1 cellular context compared by ENCODE assay signal in the genomic region with DNA sequence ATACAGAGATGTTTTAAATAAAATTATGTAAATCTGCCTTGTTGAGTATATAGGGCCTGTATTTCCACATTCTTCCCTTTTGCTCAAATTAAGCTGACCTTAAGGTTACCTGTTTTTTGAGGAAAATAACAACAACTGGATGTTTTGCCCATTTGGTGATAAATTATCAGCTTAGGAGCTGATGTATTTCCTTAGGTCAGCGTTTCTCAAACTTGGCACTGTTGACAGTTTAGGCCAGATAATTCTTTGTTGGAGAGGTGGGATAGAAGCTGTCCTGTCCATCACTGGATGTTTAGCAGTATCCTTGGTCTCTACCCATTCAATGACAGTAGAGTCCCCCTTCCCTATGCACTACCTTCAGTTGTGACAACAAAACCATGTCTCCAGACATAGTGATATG.
A peak's percentile ranks its signal among the peaks of the same experiment; 100 is the strongest.
TF ChIP-seq lines count a peak whose summit lies in the region.

No MANE protein-coding gene starts in this region.

TF ChIP-seq in HepG2, 621 proteins besides CTCF, POLR2A, EP300 and RAD21:
- peak; percentile 84 to 94 for TF ChIP-seq MAFK (conservative IDR thresholded peaks at IDR 0.05 in 1 of 2, IDR thresholded peaks at IDR 0.05 in 1 of 2; ENCODE audit: low read length in 2 of 2)
- TF ChIP-seq MAFF (IDR thresholded peaks at IDR 0.05; ENCODE audit: low read depth, low read length) = peak; percentile 90
- TF ChIP-seq HNRNPLL (IDR thresholded peaks at IDR 0.05; ENCODE audit: low read depth, low read length, poor library complexity, severe bottlenecking) = no peak
